10 cellular contexts compared by ENCODE assay signal in the genomic region with DNA sequence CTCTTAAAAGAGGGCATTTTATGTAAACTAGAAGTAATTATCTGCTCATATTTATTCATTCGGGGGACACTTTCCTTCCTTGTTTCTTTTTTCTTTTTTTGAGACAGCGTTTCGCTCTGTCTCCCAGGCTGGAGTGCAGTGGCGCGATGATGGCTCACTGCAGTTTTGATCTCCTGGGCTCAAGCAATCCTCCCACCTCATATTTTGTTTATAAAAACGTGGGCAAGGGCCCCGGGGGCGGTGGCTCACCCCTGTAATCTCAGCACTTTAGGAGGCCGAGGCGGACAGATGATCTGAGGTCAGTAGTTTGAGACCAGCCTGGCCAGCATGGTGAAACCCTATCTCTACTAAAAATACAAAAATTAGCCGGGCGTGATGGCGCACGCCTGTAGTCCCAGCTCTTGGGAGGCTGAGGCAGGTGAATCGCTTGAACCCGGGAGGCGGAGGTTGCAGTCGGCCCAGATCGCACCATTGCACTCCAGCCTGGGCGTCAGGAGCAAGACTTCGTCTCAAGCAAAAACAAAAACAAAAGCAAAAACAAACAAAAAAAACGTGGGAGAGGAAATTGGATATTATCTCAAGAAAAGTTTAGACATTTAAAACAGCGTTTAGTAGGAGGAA. TPM values are rescaled to one million over a fixed set of nuclear protein-coding genes. Genes with fewer than 3 reads are reported as not detected.
DNase-seq lines count a peak whose midpoint lies in the region; TF ChIP-seq lines count a peak whose summit lies in the region.
"Had no signal": no experiment of that assay in that cellular context is flagged by ENCODE, and none has a peak within 500 bp of the region (broad histone marks: within the 10 kb centered on the region; RNA-seq: fewer than 3 reads in every experiment).

No MANE protein-coding gene starts in this region.

- DNase-seq in GM12864 (ENCODE audit: low read depth) (no peak), NAMALWA (ENCODE audit: low spot score) (peak; percentile 74), dorsolateral prefrontal cortex (no peak), osteocyte (ENCODE audit: extremely low spot score, unreplicated experiment) (no peak), ureter (ENCODE audit: low spot score) (no peak), mesenteric fat pad (ENCODE audit: low spot score) (no peak), GM20000 (ENCODE audit: low spot score) (no peak)
- DNase-seq in stimulated activated naive CD4-positive, alpha-beta T cell treated with Interleukin-2 at 50 U/mL for 16 hours (lab: John Stamatoyannopoulos, UW) = no peak

- H3K4me3 ChIP-seq in GM12864 (ENCODE audit: low read depth, low read length) (peak overlapping the region; percentile 69), dorsolateral prefrontal cortex (peak overlapping the region in 47 of 59 donors; percentile 76 to 99 (median 89))

- H3K4me1 Mint-ChIP-seq in osteocyte (ENCODE audit: unreplicated experiment) = peaks cover 42% of the 10 kb centered on the region

- no peaks in the 10 kb centered on the region for H3K9me3 Mint-ChIP-seq in osteocyte (ENCODE audit: unreplicated experiment)

- no peaks in the 10 kb centered on the region for H3K27me3 ChIP-seq in dorsolateral prefrontal cortex
- H3K27me3 ChIP-seq: SJSA1 had no signal

- peak overlapping the region; percentile 67 for H3K27ac Mint-ChIP-seq in osteocyte (ENCODE audit: unreplicated experiment)

- H3K27ac ChIP-seq in dorsolateral prefrontal cortex = peak overlapping the region in 17 of 59 donors; percentile 3 to 83 (median 70)
- H3K27ac ChIP-seq: SJSA1 had no signal

- intact Hi-C loops in dorsolateral prefrontal cortex (cut with DNase I) = loop anchor here in 1 of 2 donors (5.0 kb wide), 1 partner anchor 41 kb away; a partner anchor contains a TSS

- TF ChIP-seq CTCF in GM12864 (IDR thresholded peaks at IDR 0.05; ENCODE audit: low read depth, low read length, missing control alignments) (no peak), dorsolateral prefrontal cortex (IDR thresholded peaks at IDR 0.05 in 54 of 56, conservative IDR thresholded peaks at IDR 0.05 in 2 of 56; ENCODE audit: low read depth in 1 of 56, partially characterized antibody in 56 of 56) (no peak), osteocyte (IDR thresholded peaks at IDR 0.05) (no peak), GM20000 (IDR thresholded peaks at IDR 0.05; ENCODE audit: extremely low read depth, missing control alignments) (no peak)

- H3K27me3 Mint-ChIP-seq in osteocyte (ENCODE audit: unreplicated experiment) = no peaks in the 10 kb centered on the region

- H3K36me3 Mint-ChIP-seq in osteocyte (ENCODE audit: unreplicated experiment) = peaks cover 3% of the 10 kb centered on the region

- peak overlapping the region; percentile 91 for H3K4me3 Mint-ChIP-seq in osteocyte (ENCODE audit: unreplicated experiment)

RNA-seq across cellular contexts. Expression of a gene that starts 0.9 kb away (rescaled TPM):
- total RNA-seq in dorsolateral prefrontal cortex (10 to 100 TPM; 20.0 to 49.9 (median 32.7) TPM), osteocyte (39.6 and 39.8 TPM in 2 replicates), ureter (36.1 TPM), mesenteric fat pad (33.8 TPM)

RNA-seq across cellular contexts. Expression of a gene that starts 1.5 kb away (rescaled TPM):
- total RNA-seq in dorsolateral prefrontal cortex (10 to 100 TPM; 24.3 to 45.5 (median 35.0) TPM), osteocyte (22.2 and 23.8 TPM in 2 replicates), ureter (47.6 TPM), mesenteric fat pad (35.4 TPM)

RNA-seq across cellular contexts. Expression of a gene that starts 23.4 kb away (rescaled TPM):
- total RNA-seq in dorsolateral prefrontal cortex (1 to 10 TPM in 117 of 120 experiments, under 1 TPM in 2, not detected in 1; 0.99 to 10.0 (median 3.4) TPM), osteocyte (0.40 and 0.68 TPM in 2 replicates), ureter (0.47 TPM), mesenteric fat pad (not detected)
- total RNA-seq: myocyte, SJSA1 had no signal

RNA-seq across cellular contexts. Expression of a gene that starts 43.0 kb away (rescaled TPM):
- total RNA-seq in dorsolateral prefrontal cortex = 10 to 100 TPM in 108 of 120 experiments, 1 to 10 TPM in 12; 7.2 to 24.1 (median 14.9) TPM
- 12.0 and 14.1 TPM in 2 replicates for total RNA-seq in osteocyte
- 14.9 TPM for total RNA-seq in ureter
- 6.7 TPM for total RNA-seq in mesenteric fat pad
